In genomic region chr12:51025748-51026654, GRCh38 we compare ENCODE assay signal across 8 cellular contexts. TPM values are rescaled to one million over a fixed set of nuclear protein-coding genes. Genes with fewer than 3 reads are reported as not detected.
A peak's percentile ranks its signal among the peaks of the same experiment; 100 is the strongest.
DNase-seq lines count a peak whose midpoint lies in the region; ATAC-seq and TF ChIP-seq lines count a peak whose summit lies in the region.

Gene SLC11A2 (minus strand): TSS chr12:51026384. CDS start chr12:51010728, 15,656 bp downstream.

- H3K27me3 ChIP-seq in KMS-11 (ENCODE audit: insufficient read depth, low read depth) (no peaks in the 10 kb centered on the region), Panc1 (ENCODE audit: control insufficient read depth, insufficient read depth, low read length) (no peaks in the 10 kb centered on the region), muscle layer of colon (ENCODE audit: control insufficient read depth in 1 of 2, insufficient read depth in 2 of 2, low read length in 2 of 2) (peaks cover 0 to 5% of the 10 kb centered on the region in 2 donors)

- no peaks in the 10 kb centered on the region for H3K27me3 Mint-ChIP-seq in activated T-cell treated with anti-CD3 and anti-CD28 coated beads, Interleukin-2, amount 50 U/mL, for 4 hours (ENCODE audit: low read depth)

- peak; percentile 92 for DNase-seq in DMS53 treated with DMSO at 0.1 percent for 48 hours (lab: John Stamatoyannopoulos, UW; ENCODE audit: unreplicated experiment)
- DNase-seq in Panc1 (ENCODE audit: low read depth, low spot score) = peak; percentile 72
- peak; percentile 89 for DNase-seq in activated T-cell treated with anti-CD3 and anti-CD28 coated beads, Interleukin-2, amount 50 U/mL, for 4 hours
- peak; percentile 75 to 79 for DNase-seq in stimulated activated CD8-positive, alpha-beta memory T cell treated with anti-CD3 and anti-CD28 coated beads, Interleukin-7, amount 100 ng/mL, for 1 hour (ENCODE audit: low read depth in 2 of 2)

- in situ Hi-C loops in Panc1 (cut with HindIII; ENCODE audit: low pct_unique_long_range_greater_than_20kb, low sequenced_read_pairs) = no loop called here

- intact Hi-C loops in Panc1 (cut with micrococcal nuclease; ENCODE audit: unreplicated experiment) = loop anchor here (5.0 kb wide), 1 partner anchor 199 kb away; no protein-coding TSS in a partner anchor

- no peaks in the 10 kb centered on the region for H4K20me1 ChIP-seq in KMS-11 (ENCODE audit: insufficient read depth)

- H3K27ac ChIP-seq in KMS-11 (peak within 1 kb of the TSS; percentile 45), Panc1 (ENCODE audit: low read length) (peak within 1 kb of the TSS; percentile 90), muscle layer of colon (ENCODE audit: low read depth, low read length) (peak within 1 kb of the TSS; percentile 81)

- ATAC-seq in GM21737 (IDR thresholded peaks at IDR 0.05; ENCODE audit: unreplicated experiment) (peak; percentile 92), Panc1 (peak; percentile 97), esophagus mucosa (peak; percentile 95)
- ATAC-seq in activated T-cell treated with anti-CD3 and anti-CD28 coated beads, Interleukin-2, amount 50 U/mL, for 4 hours = peak; percentile 87 to 88

- peaks cover 46% of the 10 kb centered on the region for H3K79me2 ChIP-seq in KMS-11 (ENCODE audit: insufficient read depth, low read depth)

- H3K9me3 ChIP-seq in Panc1 (ENCODE audit: control insufficient read depth, insufficient read depth, low read depth, low read length) = no peaks in the 10 kb centered on the region
- H3K9me3 ChIP-seq in muscle layer of colon (ENCODE audit: low read length) = no peaks in the 10 kb centered on the region

- peak within 1 kb of the TSS; percentile 85 for H2AFZ ChIP-seq in KMS-11 (ENCODE audit: low read depth)

- no peaks in the 10 kb centered on the region for H3K36me3 Mint-ChIP-seq in activated T-cell treated with anti-CD3 and anti-CD28 coated beads, Interleukin-2, amount 50 U/mL, for 4 hours (ENCODE audit: insufficient read depth)

- peak within 1 kb of the TSS; percentile 95 for H3K4me3 Mint-ChIP-seq in activated T-cell treated with anti-CD3 and anti-CD28 coated beads, Interleukin-2, amount 50 U/mL, for 4 hours

- H3K9ac ChIP-seq in KMS-11 = peak within 1 kb of the TSS; percentile 69
- H3K9ac ChIP-seq in muscle layer of colon (ENCODE audit: low read length) = peak within 1 kb of the TSS; percentile 67

- CTCF ChIA-PET in Panc1 (lab: Charles Lee) = interaction anchor here (0.6 to 1.4 kb wide), 2 partner anchors 17 to 201 kb away, joined by 5 to 11 read pairs; no protein-coding TSS in a partner anchor

- H3K4me2 ChIP-seq in KMS-11 = peak within 1 kb of the TSS; percentile 69

- peaks cover 58% of the 10 kb centered on the region for H3K4me1 Mint-ChIP-seq in activated T-cell treated with anti-CD3 and anti-CD28 coated beads, Interleukin-2, amount 50 U/mL, for 4 hours (ENCODE audit: low read depth)

- no peaks in the 10 kb centered on the region for H3K36me3 ChIP-seq in KMS-11 (ENCODE audit: insufficient read depth)
- no peaks in the 10 kb centered on the region for H3K36me3 ChIP-seq in Panc1 (ENCODE audit: control insufficient read depth, insufficient read depth, low read length)
- H3K36me3 ChIP-seq in muscle layer of colon (ENCODE audit: insufficient read depth, low read length) = no peaks in the 10 kb centered on the region

- H3K4me1 ChIP-seq in KMS-11 (ENCODE audit: low read depth, poor library complexity, severe bottlenecking) = peaks cover 54% of the 10 kb centered on the region
- H3K4me1 ChIP-seq in Panc1 (ENCODE audit: control insufficient read depth, insufficient read depth, low read length) = peaks cover 17% of the 10 kb centered on the region
- H3K4me1 ChIP-seq in muscle layer of colon (ENCODE audit: insufficient read depth, low read length) = peaks cover 7% of the 10 kb centered on the region

- TSS peak; percentile 82 for BruUV-seq in Panc1 (replicated peaks; lab: Mats Ljungman, UMichigan)

- H3K9me3 Mint-ChIP-seq in activated T-cell treated with anti-CD3 and anti-CD28 coated beads, Interleukin-2, amount 50 U/mL, for 4 hours = no peaks in the 10 kb centered on the region

- TF ChIP-seq CTCF in KMS-11 (conservative IDR thresholded peaks at IDR 0.05; ENCODE audit: low read depth, low read length) (no peak), Panc1 (IDR thresholded peaks at IDR 0.05) (no peak)

- H3K4me3 ChIP-seq in KMS-11 (IDR thresholded peaks at IDR 0.05; ENCODE audit: insufficient read depth, low read depth, low read length) (peak within 1 kb of the TSS; percentile 30), Panc1 (ENCODE audit: low read depth in 2 of 2, low read length in 2 of 2) (peak within 1 kb of the TSS; percentile 71 to 80), muscle layer of colon (ENCODE audit: low read depth in 1 of 2, low read length in 2 of 2) (peak within 1 kb of the TSS; percentile 77 to 93)

- POLR2A ChIA-PET in Panc1 (lab: Charles Lee) = interaction anchor here (0.6 to 0.7 kb wide), 4 partner anchors 54 to 945 kb away, joined by 3 to 6 read pairs (median 4); partner anchors contain the start of gene SMAGP

RNA-seq across cellular contexts. Expression of gene SLC11A2, which starts in this region (rescaled TPM):
- 59.9 TPM for total RNA-seq in Panc1 (2021; ENCODE audit: unreplicated experiment)
- 30.6 TPM for polyA plus RNA-seq in Panc1 (2012; ENCODE audit: insufficient read length)
- total RNA-seq in activated T-cell treated with anti-CD3 and anti-CD28 coated beads, Interleukin-2, amount 50 U/mL, for 4 hours = 10 to 100 TPM; 39.1 to 45.0 (median 39.3) TPM
- 31.6 TPM for total RNA-seq in esophagus mucosa

Comparison
In these comparisons a context has a peak if more than half of its experiments do, and no peak if none do; other contexts are left out.
1. Peak in every context shown above with its lines: DNase-seq, ATAC-seq, H3K4me3 ChIP-seq and H3K27ac ChIP-seq.
2. H3K4me3 ChIP-seq: peak in every context shown above with its lines; median percentile 85 in muscle layer of colon; 76 in Panc1; 30 in KMS-11.